1 cellular context compared by ENCODE assay signal in genomic region chr2:85796046-85796548, GRCh38.
TF ChIP-seq lines count a peak whose summit lies in the region.

No MANE protein-coding gene starts in this region.

TF ChIP-seq in SK-N-SH, 30 proteins besides CTCF, POLR2A, EP300 and RAD21 (continued from another document):
- TF ChIP-seq NFIC (IDR thresholded peaks at IDR 0.05; ENCODE audit: borderline replicate concordance) (no peak; the same call in 1 of the 2 replicates), FOXM1 (IDR thresholded peaks at IDR 0.05; ENCODE audit: low read depth) (no peak), SIN3A (IDR thresholded peaks at IDR 0.05; ENCODE audit: borderline replicate concordance, low read depth, low read length) (no peak), YY1 (IDR thresholded peaks at IDR 0.05; ENCODE audit: low read depth) (no peak), IRF3 (IDR thresholded peaks at IDR 0.05; ENCODE audit: low read depth, low read length) (no peak), ELF1 (IDR thresholded peaks at IDR 0.05) (no peak), RFX5 (IDR thresholded peaks at IDR 0.05; ENCODE audit: low read length) (no peak), USF1 (IDR thresholded peaks at IDR 0.05; ENCODE audit: borderline replicate concordance, low read depth) (no peak), MXI1 (IDR thresholded peaks at IDR 0.05; ENCODE audit: low read depth, low read length) (no peak), MAX (IDR thresholded peaks at IDR 0.05; ENCODE audit: low read depth) (no peak), RCOR1 (IDR thresholded peaks at IDR 0.05; ENCODE audit: low read length) (no peak), FOSL2 (IDR thresholded peaks at IDR 0.05; ENCODE audit: borderline replicate concordance, low read depth) (no peak), PBX3 (IDR thresholded peaks at IDR 0.05) (no peak)
TF ChIP-seq in SK-N-SH: peak in this region for 0.
